In the genomic region with DNA sequence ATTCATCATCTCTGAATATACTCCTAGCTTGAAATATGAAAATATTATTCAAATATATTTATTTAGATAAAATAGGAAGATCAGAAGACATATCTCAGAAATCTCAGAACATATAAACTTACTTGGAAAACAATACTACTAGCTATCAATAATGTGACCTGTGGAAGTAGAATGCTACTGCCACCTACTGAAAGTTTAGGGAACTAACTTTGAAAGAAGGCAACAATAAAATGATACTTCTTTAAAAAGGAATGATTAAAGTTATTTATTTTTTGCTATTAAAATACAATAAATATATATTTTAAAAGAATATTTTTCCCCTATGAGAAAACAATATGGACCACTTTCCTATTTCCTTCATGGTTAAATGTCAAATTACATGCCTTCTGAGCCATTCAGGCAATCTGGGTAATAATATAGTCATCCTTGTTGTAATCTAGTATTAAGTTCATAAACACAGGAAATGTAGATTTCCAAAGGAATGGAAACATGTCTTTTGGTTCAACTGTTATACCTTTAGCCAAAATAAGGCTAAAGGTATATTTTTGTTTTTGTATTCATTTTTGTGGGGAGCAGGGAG, we compare ENCODE assay signal across 8 cellular contexts. TPM values are rescaled to one million over a fixed set of nuclear protein-coding genes. Genes with fewer than 3 reads are reported as not detected.
A peak's percentile ranks its signal among the peaks of the same experiment; 100 is the strongest.
DNase-seq lines count a peak whose midpoint lies in the region; ATAC-seq, FAIRE-seq and TF ChIP-seq lines count a peak whose summit lies in the region.

No MANE protein-coding gene starts in this region.

- TF ChIP-seq POLR2A in uterus (IDR thresholded peaks at IDR 0.05) = no peak

- H3K4me1 ChIP-seq in uterus = peaks cover 0 to 3% of the 10 kb centered on the region in 2 donors

- H3K9me3 ChIP-seq in AG04450 (ENCODE audit: control insufficient read depth, insufficient read depth, low read length) = no peaks in the 10 kb centered on the region
- H3K9me3 ChIP-seq in uterus = no peaks in the 10 kb centered on the region

- no peaks in the 10 kb centered on the region for H3K36me3 ChIP-seq in uterus

- ATAC-seq in left ventricle myocardium superior = no peak

- TF ChIP-seq CTCF in AG04450 (IDR thresholded peaks at IDR 0.05; ENCODE audit: low read depth, low read length) = peak; percentile 78
- peak; percentile 44 for TF ChIP-seq CTCF in GM12872 (IDR thresholded peaks at IDR 0.05; ENCODE audit: insufficient read depth, low read depth, low read length)
- TF ChIP-seq CTCF in uterus (IDR thresholded peaks at IDR 0.05) = peak; percentile 43 to 55 (median 46)

- H3K27me3 ChIP-seq in AG04450 (ENCODE audit: control insufficient read depth, insufficient read depth, low read length) (no peaks in the 10 kb centered on the region), uterus (no peaks in the 10 kb centered on the region)

- POLR2A ChIA-PET in AG04450 (lab: Yijun Ruan, JAX) = no interaction called here

- DNase-seq in AG04450 (ENCODE audit: low read depth, low spot score) (no peak), HT-29 (ENCODE audit: low spot score) (peak; percentile 68), inferior parietal cortex (ENCODE audit: extremely low spot score) (peak; percentile 60), uterus (no peak), left ventricle myocardium superior (no peak)
- no peak for DNase-seq in activated CD4-positive, alpha-beta T cell treated with anti-CD3 and anti-CD28 coated beads, Interleukin-2, amount 50 U/mL, for 1 hour

- H3K27ac ChIP-seq in AG04450 (ENCODE audit: low read depth, low read length) (no peak overlapping the region), uterus (no peak overlapping the region)

- CTCF ChIA-PET in AG04450 (lab: Charles Lee) = interaction anchor here (0.6 to 5.7 kb wide), 45 partner anchors 8 to 1804 kb away, joined by 3 to 121 read pairs (median 4); partner anchors contain the start of gene MAP2

- peak; percentile 97 for FAIRE-seq in TTC549 (lab: Jason Lieb, UNC)

- intact Hi-C loops in uterus (cut with DNase I; ENCODE audit: low total_unique reads) (loop anchor here (5.0 kb wide), 1 partner anchor 222 kb away; no protein-coding TSS in a partner anchor), left ventricle myocardium superior (cut with micrococcal nuclease) (no loop called here)

- H3K4me3 ChIP-seq in AG04450 (ENCODE audit: low read depth, low read length) (no peak overlapping the region), uterus (no peak overlapping the region)

RNA-seq across cellular contexts. Expression of gene ACADL, which starts 26.0 kb away (rescaled TPM):
- polyA plus RNA-seq in AG04450 (2011; rRNA removed) = not detected in 2 replicates
- polyA minus RNA-seq in AG04450 (2011; rRNA and poly(A)+ RNA removed) = not detected in 2 replicates
- not detected in 2 replicates for total RNA-seq in HT-29 (2014; rRNA removed; shearing (Covaris generic))
- total RNA-seq in uterus (10 to 100 TPM in 2 of 4 donors, 1 to 10 TPM in 1, under 1 TPM in 1; 0.26 to 12.6 (median 8.1) TPM), left ventricle myocardium superior (0.59 TPM)

RNA-seq across cellular contexts. Expression of gene KANSL1L, which starts 28.1 kb away (rescaled TPM):
- 5.6 and 8.9 TPM in 2 replicates for polyA plus RNA-seq in AG04450 (2011; rRNA removed)
- polyA minus RNA-seq in AG04450 (2011; rRNA and poly(A)+ RNA removed) = 8.5 and 17.5 TPM in 2 replicates
- 14.2 and 18.5 TPM in 2 replicates for total RNA-seq in HT-29 (2014; rRNA removed; shearing (Covaris generic))
- 10 to 100 TPM; 50.3 to 81.8 (median 55.2) TPM for total RNA-seq in uterus
- 17.4 TPM for total RNA-seq in left ventricle myocardium superior

Comparison
In these comparisons a context has a peak if more than half of its experiments do, and no peak if none do; other contexts are left out.
1. DNase-seq: peak in HT-29 (single experiment) and inferior parietal cortex (single experiment); none in AG04450 (single experiment), uterus (0 of 2), activated CD4-positive, alpha-beta T cell treated with anti-CD3 and anti-CD28 coated beads, Interleukin-2, amount 50 U/mL, for 1 hour (single experiment) and left ventricle myocardium superior (single experiment).
2. Peak in every context shown above with its lines, with median percentiles within 50 percentile points of each other: CTCF ChIP-seq.